ENCODE assay signal across 2 cellular contexts in genomic region chr2:96225016-96225533, GRCh38.
TF ChIP-seq lines count a peak whose summit lies in the region.

No MANE protein-coding gene starts in this region.

TF ChIP-seq in GM12891, 5 proteins besides CTCF, POLR2A, EP300 and RAD21 (continued from another document):
- TF ChIP-seq TAF1 (IDR thresholded peaks at IDR 0.05; ENCODE audit: low read depth, low read length) (no peak; the same call in 1 of the 2 replicates), PAX5 (IDR thresholded peaks at IDR 0.05; ENCODE audit: insufficient read depth, low read length, severe bottlenecking) (no peak)

TF ChIP-seq in GM12878, 131 proteins besides CTCF, POLR2A, EP300 and RAD21 (continued from another document and continues in another):
- TF ChIP-seq ZNF384 (IDR thresholded peaks at IDR 0.05; ENCODE audit: borderline replicate concordance, low read depth, low read length) (no peak), RB1 (IDR thresholded peaks at IDR 0.05; ENCODE audit: borderline replicate concordance) (no peak), POLR2AphosphoS2 (IDR thresholded peaks at IDR 0.05; ENCODE audit: low read depth, low read length) (no peak), E2F8 (IDR thresholded peaks at IDR 0.05; ENCODE audit: low read depth, partially characterized antibody) (no peak), CEBPB (IDR thresholded peaks at IDR 0.05; ENCODE audit: borderline replicate concordance in 1 of 2, low read depth in 2 of 2, low read length in 2 of 2) (no peak), TCF12 (IDR thresholded peaks at IDR 0.05; ENCODE audit: low read depth, low read length) (0 out of 2 replicates have a peak, but pooled peaks have one; percentile 7), YY1 (IDR thresholded peaks at IDR 0.05; ENCODE audit: low read depth, low read length) (peak; percentile 21; the same call in 1 of the 2 replicates), IKZF1 (conservative IDR thresholded peaks at IDR 0.05) (peak; percentile 93), HCFC1 (IDR thresholded peaks at IDR 0.05; ENCODE audit: low read length) (no peak), PAX8 (IDR thresholded peaks at IDR 0.05) (no peak), SMAD1 (IDR thresholded peaks at IDR 0.05; ENCODE audit: low read depth, partially characterized antibody) (no peak), CREM (IDR thresholded peaks at IDR 0.05; ENCODE audit: low read depth) (no peak), NR2C1 (IDR thresholded peaks at IDR 0.05) (no peak), ATF2 (IDR thresholded peaks at IDR 0.05; ENCODE audit: low read length) (no peak; the same call in 1 of the 2 replicates), TBL1XR1 (IDR thresholded peaks at IDR 0.05; ENCODE audit: low read depth, low read length) (no peak), ESRRA (IDR thresholded peaks at IDR 0.05; ENCODE audit: low read length) (no peak), BRCA1 (IDR thresholded peaks at IDR 0.05; ENCODE audit: low read depth, low read length) (no peak), SREBF2 (IDR thresholded peaks at IDR 0.05; ENCODE audit: low read length) (no peak), HDAC2 (IDR thresholded peaks at IDR 0.05) (no peak), SREBF1 (IDR thresholded peaks at IDR 0.05; ENCODE audit: low read length) (no peak), E2F4 (IDR thresholded peaks at IDR 0.05; ENCODE audit: low read depth, low read length) (no peak), ZNF217 (IDR thresholded peaks at IDR 0.05) (peak; percentile 28; the same call in 1 of the 2 replicates), SPI1 (IDR thresholded peaks at IDR 0.05; ENCODE audit: borderline replicate concordance, insufficient read depth, low read depth, low read length) (peak; percentile 99), GABPA (IDR thresholded peaks at IDR 0.05; ENCODE audit: low read depth) (no peak), ATF7 (IDR thresholded peaks at IDR 0.05; ENCODE audit: low read depth) (no peak; the same call in 1 of the 2 replicates), CHD1 (IDR thresholded peaks at IDR 0.05; ENCODE audit: low read depth, low read length) (no peak), TCF3 (IDR thresholded peaks at IDR 0.05; ENCODE audit: borderline replicate concordance, insufficient read depth, low read depth, low read length) (no peak), BCLAF1 (IDR thresholded peaks at IDR 0.05) (no peak), ZBTB4 (CRISPR knock-in tag; IDR thresholded peaks at IDR 0.05) (no peak), RUNX3 (IDR thresholded peaks at IDR 0.05; ENCODE audit: low read length) (peak; percentile 36), IRF3 (IDR thresholded peaks at IDR 0.05) (no peak), IRF5 (IDR thresholded peaks at IDR 0.05; ENCODE audit: borderline replicate concordance) (no peak), CBFB (IDR thresholded peaks at IDR 0.05; ENCODE audit: low read depth) (0 out of 2 replicates have a peak, but pooled peaks have one; percentile 17), PBX3 (IDR thresholded peaks at IDR 0.05; ENCODE audit: insufficient replicate concordance, low read depth, low read length) (no peak), ZNF207 (IDR thresholded peaks at IDR 0.05; ENCODE audit: borderline replicate concordance) (no peak; the same call in 1 of the 2 replicates), MTA3 (IDR thresholded peaks at IDR 0.05; ENCODE audit: borderline replicate concordance, low read length) (no peak; the same call in 1 of the 2 replicates), RFX5 (IDR thresholded peaks at IDR 0.05; ENCODE audit: low read depth, low read length) (no peak), SMARCA5 (IDR thresholded peaks at IDR 0.05) (no peak), NKRF (conservative IDR thresholded peaks at IDR 0.05) (no peak), NBN (IDR thresholded peaks at IDR 0.05) (peak; percentile 69; the same call in 1 of the 2 replicates), SP1 (IDR thresholded peaks at IDR 0.05; ENCODE audit: low read depth, low read length) (peak; percentile 8), KAT2A (conservative IDR thresholded peaks at IDR 0.05; ENCODE audit: control insufficient read depth, low read depth, low read length) (no peak), BCL11A (IDR thresholded peaks at IDR 0.05; ENCODE audit: low read depth, low read length) (0 out of 2 replicates have a peak, but pooled peaks have one; percentile 55)
